17 cellular contexts compared by ENCODE assay signal in genomic region chr20:47668313-47669156, GRCh38.
DNase-seq lines count a peak whose midpoint lies in the region; FAIRE-seq and TF ChIP-seq lines count a peak whose summit lies in the region.
"Had no signal": no experiment of that assay in that cellular context is flagged by ENCODE, and none has a peak within 500 bp of the region (broad histone marks: within the 10 kb centered on the region; RNA-seq: fewer than 3 reads in every experiment).

No MANE protein-coding gene starts in this region.

- no TSS peak for BruUV-seq in Caco-2 (replicated peaks; lab: Mats Ljungman, UMichigan)

- H3K27me3 Mint-ChIP-seq in Caco-2 (ENCODE audit: insufficient read depth, unreplicated experiment) (no peaks in the 10 kb centered on the region), IgD-negative memory B cell (no peaks in the 10 kb centered on the region)
- H3K27me3 Mint-ChIP-seq in dendritic cell treated with granulocyte-macrophage colony-stimulating factor and Interleukin-4, amounts not matched to agents 40 ng/mL and 50 ng/mL, for 4 days = no peaks in the 10 kb centered on the region

- CTCF ChIA-PET in Caco-2 (lab: Charles Lee) = interaction anchor here (0.5 to 1.0 kb wide), 3 partner anchors 8 to 449 kb away, joined by 3 to 4 read pairs (median 3); no protein-coding TSS in a partner anchor

- H3K4me3 Mint-ChIP-seq in Caco-2 (ENCODE audit: unreplicated experiment) = no peak overlapping the region
- no peak overlapping the region for H3K4me3 Mint-ChIP-seq in IgD-negative memory B cell
- no peak overlapping the region for H3K4me3 Mint-ChIP-seq in dendritic cell treated with granulocyte-macrophage colony-stimulating factor and Interleukin-4, amounts not matched to agents 40 ng/mL and 50 ng/mL, for 4 days

- H3K4me1 ChIP-seq in Caco-2 (peaks cover 10% of the 10 kb centered on the region), small intestine (ENCODE audit: control insufficient read depth in 2 of 2, insufficient read depth in 1 of 2, low read depth in 1 of 2, low read length in 1 of 2) (peaks cover 0 to 2% of the 10 kb centered on the region in 2 donors), esophagus squamous epithelium (peaks cover 8 to 30% (median 11%) of the 10 kb centered on the region in 3 donors)

- H3K27ac Mint-ChIP-seq in Caco-2 (ENCODE audit: unreplicated experiment) (peak overlapping the region; percentile 14), IgD-negative memory B cell (peak overlapping the region; percentile 75 to 86 (median 80))
- H3K27ac Mint-ChIP-seq in dendritic cell treated with granulocyte-macrophage colony-stimulating factor and Interleukin-4, amounts not matched to agents 40 ng/mL and 50 ng/mL, for 4 days = peak overlapping the region; percentile 17

- TF ChIP-seq POLR2A in esophagus squamous epithelium (IDR thresholded peaks at IDR 0.05) = no peak

- peaks cover 8% of the 10 kb centered on the region for H3K4me1 Mint-ChIP-seq in Caco-2 (ENCODE audit: low read depth, unreplicated experiment)
- peaks cover 0 to 15% (median 4%) of the 10 kb centered on the region in 3 donors for H3K4me1 Mint-ChIP-seq in IgD-negative memory B cell
- H3K4me1 Mint-ChIP-seq in dendritic cell treated with granulocyte-macrophage colony-stimulating factor and Interleukin-4, amounts not matched to agents 40 ng/mL and 50 ng/mL, for 4 days (ENCODE audit: low read depth) = peaks cover 40% of the 10 kb centered on the region

- H3K36me3 ChIP-seq in Caco-2 (ENCODE audit: control insufficient read depth, insufficient read depth, low read length) (no peaks in the 10 kb centered on the region), small intestine (ENCODE audit: control insufficient read depth in 2 of 2, insufficient read depth in 2 of 2, low read length in 2 of 2) (no peaks in the 10 kb centered on the region), esophagus squamous epithelium (peaks cover 0 to 99% (median 13%) of the 10 kb centered on the region in 3 donors)

- no peak overlapping the region for H3K27ac ChIP-seq in small intestine (ENCODE audit: low read depth in 1 of 2, low read length in 1 of 2)
- no peak overlapping the region for H3K27ac ChIP-seq in esophagus squamous epithelium
- H3K27ac ChIP-seq: GM23248, HL-60 had no signal

- WGBS in small intestine, 3 donors = 73 to 90% (median 79%) methylated on average over 23 of the region's 23 CpGs
- 95 to 96% methylated on average over 19 to 23 of the region's 23 CpGs for WGBS in esophagus squamous epithelium, 2 donors

- intact Hi-C loops in Caco-2 (cut with micrococcal nuclease; ENCODE audit: unreplicated experiment) (no loop called here), esophagus squamous epithelium (cut with DNase I) (no loop called here)
- intact Hi-C loops in dendritic cell treated with granulocyte-macrophage colony-stimulating factor and Interleukin-4, amounts not matched to agents 40 ng/mL and 50 ng/mL, for 4 days (cut with micrococcal nuclease) = no loop called here

- peaks cover 77% of the 10 kb centered on the region for H3K36me3 Mint-ChIP-seq in Caco-2 (ENCODE audit: insufficient read depth, unreplicated experiment)
- no peaks in the 10 kb centered on the region for H3K36me3 Mint-ChIP-seq in IgD-negative memory B cell
- peaks cover 100% of the 10 kb centered on the region for H3K36me3 Mint-ChIP-seq in dendritic cell treated with granulocyte-macrophage colony-stimulating factor and Interleukin-4, amounts not matched to agents 40 ng/mL and 50 ng/mL, for 4 days (ENCODE audit: low read depth)

- H3K9me3 Mint-ChIP-seq in Caco-2 (ENCODE audit: unreplicated experiment) (no peaks in the 10 kb centered on the region), IgD-negative memory B cell (no peaks in the 10 kb centered on the region)
- H3K9me3 Mint-ChIP-seq in dendritic cell treated with granulocyte-macrophage colony-stimulating factor and Interleukin-4, amounts not matched to agents 40 ng/mL and 50 ng/mL, for 4 days = no peaks in the 10 kb centered on the region

- POLR2A ChIA-PET in Caco-2 (lab: Charles Lee) = no interaction called here

- H3K27me3 ChIP-seq in Caco-2 (replicated peaks; ENCODE audit: control insufficient read depth, insufficient read depth, low read length) = no peaks in the 10 kb centered on the region
- H3K27me3 ChIP-seq in small intestine (ENCODE audit: control insufficient read depth in 2 of 2, insufficient read depth in 2 of 2, low read length in 2 of 2) = no peaks in the 10 kb centered on the region
- H3K27me3 ChIP-seq in esophagus squamous epithelium = no peaks in the 10 kb centered on the region

- TF ChIP-seq CTCF in Caco-2 (IDR thresholded peaks at IDR 0.05; ENCODE audit: insufficient read depth in 1 of 2, low read depth in 1 of 2, low read length in 1 of 2, severe bottlenecking in 1 of 2, unreplicated experiment in 1 of 2) = no peak
- TF ChIP-seq CTCF in D721Med (IDR thresholded peaks at IDR 0.05; ENCODE audit: insufficient read depth, missing control alignments) = no peak
- no peak for TF ChIP-seq CTCF in esophagus squamous epithelium (IDR thresholded peaks at IDR 0.05)

- H3K9me3 ChIP-seq in Caco-2 (no peaks in the 10 kb centered on the region), small intestine (ENCODE audit: control insufficient read depth, low read depth) (no peaks in the 10 kb centered on the region), esophagus squamous epithelium (no peaks in the 10 kb centered on the region)

- no peak overlapping the region for H3K4me3 ChIP-seq in Caco-2 (ENCODE audit: low read depth, low read length)
- H3K4me3 ChIP-seq in small intestine (ENCODE audit: low read depth in 1 of 2, low read length in 2 of 2) = no peak overlapping the region
- H3K4me3 ChIP-seq in esophagus squamous epithelium = no peak overlapping the region
- H3K4me3 ChIP-seq: GM23248 had no signal

- no peak for FAIRE-seq in small intestine (lab: Jason Lieb, UNC)
- no peak for FAIRE-seq in urothelium cell line (lab: Jason Lieb, UNC)
- no peak for FAIRE-seq in D721Med (lab: Jason Lieb, UNC)

- DNase-seq in Caco-2 (peak in 1 of 2 experiments; percentile 46), small intestine (peak; percentile 70), urothelium cell line (ENCODE audit: low spot score) (no peak), COR-L47 (lab: John Stamatoyannopoulos, UW) (no peak), D721Med (ENCODE audit: insufficient read length, low spot score) (no peak), esophagus squamous epithelium (lab: John Stamatoyannopoulos, UW) (no peak)
- DNase-seq: C1 segment of cervical spinal cord, GM23248, Karpas-422, MM.1S, NCI-H1105, NCI-H187, NCI-H446 treated with DMSO at 0.1 percent for 48 hours, NCI-H82 had no signal

Comparison
In these comparisons a context has a peak if more than half of its experiments do, and no peak if none do; other contexts are left out.
1. H3K27ac Mint-ChIP-seq: peak in every context shown above with its lines; median percentile 80 in IgD-negative memory B cell; 17 in dendritic cell treated with granulocyte-macrophage colony-stimulating factor and Interleukin-4, amounts not matched to agents 40 ng/mL and 50 ng/mL, for 4 days; 14 in Caco-2.